In genomic region chr22:47859891-47860290, GRCh38 we compare ENCODE assay signal across 24 cellular contexts.
"Had no signal": no experiment of that assay in that cellular context is flagged by ENCODE, and none has a peak within 500 bp of the region (broad histone marks: within the 10 kb centered on the region; RNA-seq: fewer than 3 reads in every experiment).

No MANE protein-coding gene starts in this region.

- DNase-seq: hypothalamus; immature natural killer cell; kidney; left colon; left ventricle myocardium inferior; mesendoderm; naive B cell; natural killer cell; nephron progenitor cell; occipital lobe; psoas muscle; sigmoid colon; small intestine; spleen; stimulated activated CD4-positive, alpha-beta T cell treated with anti-CD3 and anti-CD28 coated beads, Interleukin-4, amount 100 ng/mL, for 24 hours; stimulated activated naive CD4-positive, alpha-beta T cell; substantia nigra; uterus had no signal

- H3K4me1 ChIP-seq: left ventricle myocardium inferior, neural progenitor cell, parathyroid adenoma, psoas muscle, sigmoid colon, spleen, tibial nerve, uterus had no signal

- H3K9me3 ChIP-seq: neutrophil, psoas muscle, sigmoid colon, uterus had no signal

- H3K4me3 ChIP-seq: left ventricle myocardium inferior, lung, neural progenitor cell, psoas muscle, sigmoid colon, spleen, tibial nerve, uterus had no signal

- H3K36me3 ChIP-seq: left ventricle myocardium inferior, neural progenitor cell, neutrophil, sigmoid colon, spleen, tibial nerve, uterus had no signal

- H2AFZ ChIP-seq: neural progenitor cell, parathyroid adenoma had no signal

- H3K27me3 ChIP-seq: neural progenitor cell, neutrophil, tibial nerve, uterus had no signal

- H3K9ac ChIP-seq: neural progenitor cell, parathyroid adenoma had no signal

- H3K4me2 ChIP-seq: neural progenitor cell had no signal

- ATAC-seq: left colon; natural killer cell; psoas muscle; stimulated activated effector memory CD8-positive, alpha-beta T cell treated with anti-CD3 and anti-CD28 coated beads, Interleukin-12 subunit alpha, Interleukin-12 subunit beta, amount 100 ng/mL, for 72 hours had no signal

- H3K27ac ChIP-seq: left ventricle myocardium inferior, neural progenitor cell, neutrophil, parathyroid adenoma, psoas muscle, sigmoid colon, spleen, tibial nerve, uterus had no signal

- H3K79me2 ChIP-seq: parathyroid adenoma had no signal
